ENCODE assay signal across 8 cellular contexts in the genomic region with DNA sequence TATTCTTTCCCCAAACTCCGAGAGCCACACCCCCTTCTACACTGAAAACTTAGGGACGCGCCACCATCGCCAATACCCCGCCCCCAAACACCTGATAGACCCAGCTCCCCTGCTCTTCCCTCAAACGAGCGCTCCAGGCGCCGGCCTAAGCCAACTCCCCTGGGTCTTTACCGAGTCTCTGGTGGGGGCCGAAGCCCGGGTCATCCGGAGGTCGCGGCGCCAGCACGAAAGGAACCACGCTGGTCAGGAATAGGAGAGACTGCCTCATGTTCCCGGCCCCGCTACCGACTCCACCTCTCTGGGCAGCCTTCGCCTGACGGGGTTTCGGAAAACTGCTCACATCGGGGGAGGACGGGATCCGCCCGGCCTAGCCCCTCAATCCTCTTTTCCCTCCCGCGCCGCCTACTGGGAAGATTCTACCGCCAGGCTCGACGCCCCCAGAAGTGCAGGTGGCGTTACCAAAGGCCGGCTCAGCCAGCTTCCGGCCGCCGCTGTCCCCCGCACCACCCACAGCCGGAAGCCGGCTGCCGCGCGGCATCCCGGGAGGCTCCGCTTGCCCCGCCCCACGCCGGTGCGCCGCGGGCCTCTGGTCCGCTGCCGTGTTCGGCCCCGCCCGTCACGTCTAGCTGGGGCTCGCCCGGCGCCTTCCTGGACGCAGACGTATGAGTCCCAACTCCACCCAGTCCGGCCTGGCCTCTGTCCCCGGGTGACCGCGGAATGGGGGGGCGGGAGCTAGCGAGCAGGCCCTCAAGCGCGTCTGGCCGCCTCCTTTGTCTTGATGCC. TPM values are rescaled to one million over a fixed set of nuclear protein-coding genes. Genes with fewer than 3 reads are reported as not detected.
DNase-seq lines count a peak whose midpoint lies in the region; TF ChIP-seq lines count a peak whose summit lies in the region.

ADAM17 (minus strand) TSS at position 493 of the 783 bp plus-strand sequence; CDS start at position 268, 225 bp downstream.

- H4K20me1 ChIP-seq in Loucy (ENCODE audit: insufficient read depth, low read length, poor library complexity, severe bottlenecking) (peaks cover 33% of the 10 kb centered on the region), neural progenitor cell (ENCODE audit: low read depth) (peaks cover 33% of the 10 kb centered on the region)

- peak within 1 kb of the TSS; percentile 92 for H3K4me2 ChIP-seq in Loucy (ENCODE audit: low read depth, low read length, poor library complexity, severe bottlenecking)
- H3K4me2 ChIP-seq in neural progenitor cell: peak within 1 kb of the TSS; percentile 95

- H3K4me3 ChIP-seq in H7 (ENCODE audit: insufficient read depth, low read depth, low read length) (peak within 1 kb of the TSS; percentile 66), Loucy (ENCODE audit: low read length, poor library complexity, severe bottlenecking) (peak within 1 kb of the TSS; percentile 98), fibroblast of villous mesenchyme (ENCODE audit: low read depth, low read length) (peak within 1 kb of the TSS; percentile 86), neural progenitor cell (peak within 1 kb of the TSS; percentile 61)

- no peaks in the 10 kb centered on the region; the same call in 1 of the 2 replicates for H3K36me3 ChIP-seq in H7 (replicated peaks; ENCODE audit: control insufficient read depth, insufficient read depth, low read length)
- no peaks in the 10 kb centered on the region for H3K36me3 ChIP-seq in Loucy (ENCODE audit: insufficient read depth, low read length)
- no peaks in the 10 kb centered on the region for H3K36me3 ChIP-seq in neural progenitor cell

- H3K9me2 ChIP-seq in Loucy (replicated peaks; ENCODE audit: low read depth, low read length): no peaks in the 10 kb centered on the region

- peak within 1 kb of the TSS; percentile 94 for H2AFZ ChIP-seq in Loucy (ENCODE audit: low read length)
- peak within 1 kb of the TSS; percentile 70 for H2AFZ ChIP-seq in neural progenitor cell (replicated peaks)

- H3K4me1 Mint-ChIP-seq in neural progenitor cell: peaks cover 33% of the 10 kb centered on the region

- H3K36me3 Mint-ChIP-seq in neural progenitor cell: peaks cover 8% of the 10 kb centered on the region

- no peaks in the 10 kb centered on the region for H3K27me3 Mint-ChIP-seq in neural progenitor cell (ENCODE audit: insufficient read depth, low read depth)

- TF ChIP-seq CTCF in Loucy (conservative IDR thresholded peaks at IDR 0.05; ENCODE audit: low read length) (peak; percentile 47), fibroblast of villous mesenchyme (IDR thresholded peaks at IDR 0.05; ENCODE audit: insufficient read depth, low read depth, low read length) (peak; percentile 56), neural progenitor cell (IDR thresholded peaks at IDR 0.05) (peak; percentile 54)

- H3F3A ChIP-seq in Loucy (ENCODE audit: low read depth) (0 out of 2 replicates have a peak, but pooled peaks cover 6% of the 10 kb centered on the region), neural progenitor cell (ENCODE audit: low read depth) (peaks cover 39% of the 10 kb centered on the region)

- H3K79me2 ChIP-seq in Loucy (ENCODE audit: insufficient read depth, low read length): peaks cover 64% of the 10 kb centered on the region
- peaks cover 67% of the 10 kb centered on the region for H3K79me2 ChIP-seq in neural progenitor cell (ENCODE audit: low read depth)

- peak within 1 kb of the TSS; percentile 92 for H3K27ac ChIP-seq in neural progenitor cell

- in situ Hi-C loops in G401 (cut with HindIII; ENCODE audit: low sequenced_read_pairs): no loop called here

- peak within 1 kb of the TSS; percentile 94 for H3K9ac ChIP-seq in Loucy (ENCODE audit: low read depth, low read length, poor library complexity, severe bottlenecking)
- peak within 1 kb of the TSS; percentile 81 for H3K9ac ChIP-seq in neural progenitor cell

- no peaks in the 10 kb centered on the region for H3K9me3 Mint-ChIP-seq in neural progenitor cell

- no peaks in the 10 kb centered on the region for H3K9me3 ChIP-seq in Loucy (ENCODE audit: insufficient read depth, low read depth, low read length)
- H3K9me3 ChIP-seq in neural progenitor cell (ENCODE audit: low read depth): no peaks in the 10 kb centered on the region

- peak within 1 kb of the TSS; percentile 98 for H3K4me3 Mint-ChIP-seq in neural progenitor cell

- H3K4me1 ChIP-seq in Loucy (ENCODE audit: insufficient read depth, low read length, poor library complexity, severe bottlenecking) (peaks cover 27% of the 10 kb centered on the region), neural progenitor cell (peaks cover 14% of the 10 kb centered on the region)

- H3K27ac Mint-ChIP-seq in neural progenitor cell: peak within 1 kb of the TSS; percentile 99

- H3K27me3 ChIP-seq in H7 (ENCODE audit: control insufficient read depth, insufficient read depth, low read length) (no peaks in the 10 kb centered on the region), Loucy (ENCODE audit: insufficient read depth, low read length, poor library complexity, severe bottlenecking) (no peaks in the 10 kb centered on the region), neural progenitor cell (no peaks in the 10 kb centered on the region)

- DNase-seq in G401 (ENCODE audit: low spot score) (peak; percentile 96), H7 (peak; percentile 96), SHP77 treated with DMSO at 0.1 percent for 48 hours (lab: John Stamatoyannopoulos, UW) (peak; percentile 93), activated gamma-delta T cell (lab: John Stamatoyannopoulos, UW) (peak; percentile 78), fibroblast of villous mesenchyme (ENCODE audit: low read depth) (peak; percentile 98), neural progenitor cell (ENCODE audit: low spot score) (peak; percentile 98), stromal cell of bone marrow (ENCODE audit: low read depth) (peak; percentile 95)

RNA-seq across cellular contexts. Expression of gene ADAM17, which starts in this region (rescaled TPM):
- 7.6 and 10.4 TPM in 2 replicates for total RNA-seq in G401 (2014; rRNA removed; shearing (Covaris generic))
- 21.2 and 21.9 TPM in 2 replicates for total RNA-seq in H7 (2014; rRNA removed; shearing (Covaris generic))
- total RNA-seq in fibroblast of villous mesenchyme (40.9 and 59.2 TPM in 2 replicates), neural progenitor cell (ENCODE audit: low replicate concordance) (49.7 and 72.1 TPM in 2 replicates)

Comparison
In these comparisons a context has a peak if more than half of its experiments do, and no peak if none do; other contexts are left out.
1. Peak in every context shown above with its lines: DNase-seq, H3K4me3 ChIP-seq and H3K27ac ChIP-seq.